In genomic region chr17:79842656-79843474, GRCh38 we compare ENCODE assay signal across 8 cellular contexts. TPM values are rescaled to one million over a fixed set of nuclear protein-coding genes. Genes with fewer than 3 reads are reported as not detected.
A peak's percentile ranks its signal among the peaks of the same experiment; 100 is the strongest.
DNase-seq lines count a peak whose midpoint lies in the region; FAIRE-seq and TF ChIP-seq lines count a peak whose summit lies in the region.

No MANE protein-coding gene starts in this region.

- peak overlapping the region; percentile 65 for H3K4me2 ChIP-seq in keratinocyte (ENCODE audit: control insufficient read depth, extremely low read depth, insufficient read depth, low read depth, low read length)

- no peak overlapping the region for H3K27ac Mint-ChIP-seq in activated CD4-positive, alpha-beta memory T cell treated with anti-CD3 and anti-CD28 coated beads, Interleukin-2, amount 10 ng/mL, durations not matched to agents 7 days and 5 days

- H3K4me1 ChIP-seq in keratinocyte (ENCODE audit: control insufficient read depth, extremely low read depth, insufficient read depth, low read length), result peaks cover 23% of the 10 kb centered on the region
- H3K4me1 ChIP-seq in tibial nerve, result peaks cover 0 to 70% (median 40%) of the 10 kb centered on the region in 4 donors

- no peaks in the 10 kb centered on the region for H3K9me1 ChIP-seq in keratinocyte (ENCODE audit: control insufficient read depth, extremely low read depth, insufficient read depth, low read length)

- TF ChIP-seq POLR2A in tibial nerve (IDR thresholded peaks at IDR 0.05), result no peak

- no peaks in the 10 kb centered on the region for H3K9me3 Mint-ChIP-seq in activated CD4-positive, alpha-beta memory T cell treated with anti-CD3 and anti-CD28 coated beads, Interleukin-2, amount 10 ng/mL, durations not matched to agents 7 days and 5 days

- FAIRE-seq in keratinocyte (lab: Jason Lieb, UNC), result no peak

- H3K9me3 ChIP-seq in keratinocyte (ENCODE audit: control insufficient read depth, low read depth, low read length), result no peaks in the 10 kb centered on the region
- no peaks in the 10 kb centered on the region for H3K9me3 ChIP-seq in tibial nerve

- CTCF ChIA-PET in activated CD4-positive, alpha-beta memory T cell treated with anti-CD3 and anti-CD28 coated beads, Interleukin-2, amount 10 ng/mL, durations not matched to agents 7 days and 5 days (lab: Charles Lee), result no interaction called here

- peak overlapping the region; percentile 30 for H2AFZ ChIP-seq in keratinocyte (ENCODE audit: control insufficient read depth, low read length)

- H3K9ac ChIP-seq in keratinocyte (ENCODE audit: control insufficient read depth, extremely low read depth, insufficient read depth, low read length), result no peak overlapping the region

- H3K27me3 Mint-ChIP-seq in activated CD4-positive, alpha-beta memory T cell treated with anti-CD3 and anti-CD28 coated beads, Interleukin-2, amount 10 ng/mL, durations not matched to agents 7 days and 5 days, result peaks cover 50% of the 10 kb centered on the region

- peaks cover 6% of the 10 kb centered on the region for H3K36me3 Mint-ChIP-seq in activated CD4-positive, alpha-beta memory T cell treated with anti-CD3 and anti-CD28 coated beads, Interleukin-2, amount 10 ng/mL, durations not matched to agents 7 days and 5 days (ENCODE audit: low read depth)

- H3K36me3 ChIP-seq in keratinocyte (ENCODE audit: control insufficient read depth in 2 of 2, extremely low read depth in 1 of 2, insufficient read depth in 2 of 2, low read length in 2 of 2), result no peaks in the 10 kb centered on the region
- H3K36me3 ChIP-seq in tibial nerve, result no peaks in the 10 kb centered on the region

- dilution Hi-C loops in keratinocyte (cut with MboI; ENCODE audit: extremely low pct_ligation_motif_present, low sequenced_read_pairs), result no loop called here

- H3K27me3 ChIP-seq in keratinocyte (ENCODE audit: control insufficient read depth, extremely low read depth, insufficient read depth, low read length) (peaks cover 46% of the 10 kb centered on the region), tibial nerve (peaks cover 4 to 42% of the 10 kb centered on the region in 2 donors)

- H3K4me3 Mint-ChIP-seq in activated CD4-positive, alpha-beta memory T cell treated with anti-CD3 and anti-CD28 coated beads, Interleukin-2, amount 10 ng/mL, durations not matched to agents 7 days and 5 days, result peak overlapping the region; percentile 10

- H3K4me3 ChIP-seq in keratinocyte (ENCODE audit: control insufficient read depth in 2 of 3, extremely low read depth in 1 of 3, insufficient read depth in 2 of 3, low read depth in 1 of 3, low read length in 3 of 3) (peak overlapping the region; percentile 13 to 61 (median 33)), tibial nerve (peak overlapping the region; percentile 39 to 63 (median 58))

- H3K27ac ChIP-seq in keratinocyte (ENCODE audit: control insufficient read depth, insufficient read depth, low read length), result no peak overlapping the region
- peak overlapping the region in 1 of 4 donors; percentile 75 for H3K27ac ChIP-seq in tibial nerve

- peaks cover 3% of the 10 kb centered on the region for H3K79me2 ChIP-seq in keratinocyte (ENCODE audit: control insufficient read depth, insufficient read depth, low read length)

- no peak for TF ChIP-seq CTCF in keratinocyte (optimal IDR thresholded peaks at IDR 0.05 in 1 of 3, IDR thresholded peaks at IDR 0.05 in 1 of 3, conservative IDR thresholded peaks at IDR 0.05 in 1 of 3; ENCODE audit: extremely low read depth in 1 of 3, insufficient read depth in 2 of 3, low read length in 3 of 3)
- TF ChIP-seq CTCF in tibial nerve (IDR thresholded peaks at IDR 0.05), result peak in 3 of 5 experiments; percentile 23 to 31 (median 24)

- no peaks in the 10 kb centered on the region for H4K20me1 ChIP-seq in keratinocyte (ENCODE audit: control insufficient read depth, extremely low read depth, insufficient read depth, low read length)

- H3K4me1 Mint-ChIP-seq in activated CD4-positive, alpha-beta memory T cell treated with anti-CD3 and anti-CD28 coated beads, Interleukin-2, amount 10 ng/mL, durations not matched to agents 7 days and 5 days, result peaks cover 27% of the 10 kb centered on the region

- 3 to 7% methylated on average over 31 to 47 of the region's 66 CpGs for WGBS in tibial nerve, 2 donors

- TF ChIP-seq EP300 in tibial nerve (IDR thresholded peaks at IDR 0.05), result no peak

- DNase-seq in activated T-cell treated with anti-CD3 and anti-CD28 coated beads, Interleukin-2, amount 50 U/mL, for 1 hour, result peak; percentile 55
- DNase-seq in activated T-cell treated with anti-CD3 and anti-CD28 coated beads for 4 hours (no peak), keratinocyte (ENCODE audit: low read depth, low spot score) (no peak), tibial nerve (ENCODE audit: low spot score in 2 of 2) (no peak), NCI-H128 (lab: John Stamatoyannopoulos, UW; ENCODE audit: unreplicated experiment) (no peak), amygdala (lab: John Stamatoyannopoulos, UW) (no peak), islet precursor cell (no peak)
- no peak for DNase-seq in activated CD4-positive, alpha-beta memory T cell treated with anti-CD3 and anti-CD28 coated beads, Interleukin-2, amount 10 ng/mL, durations not matched to agents 7 days and 5 days

- POLR2A ChIA-PET in activated CD4-positive, alpha-beta memory T cell treated with anti-CD3 and anti-CD28 coated beads, Interleukin-2, amount 10 ng/mL, durations not matched to agents 7 days and 5 days (lab: Charles Lee), result interaction anchor here (1.4 to 5.1 kb wide), 3 partner anchors 8 to 45 kb away, joined by 4 to 58 read pairs (median 52); partner anchors contain the start of gene CBX8

RNA-seq across cellular contexts. Expression of gene CBX4, which starts 3.6 kb away (rescaled TPM):
- 10 to 100 TPM; 34.4 to 36.5 TPM for total RNA-seq in activated CD4-positive, alpha-beta memory T cell treated with anti-CD3 and anti-CD28 coated beads, Interleukin-2, amount 10 ng/mL, durations not matched to agents 7 days and 5 days
- polyA plus RNA-seq in keratinocyte, result 5.4 to 11.0 TPM (median 7.0 TPM) in 3 replicates
- polyA plus RNA-seq in keratinocyte (2011; ENCODE audit: low read depth), result 26.5 TPM
- 3.5 and 6.7 TPM in 2 replicates for polyA plus RNA-seq in keratinocyte (2011; cell fraction: cytosol; rRNA removed)
- 9.5 and 9.7 TPM in 2 replicates for polyA plus RNA-seq in keratinocyte (2011; cell fraction: nucleus; rRNA removed)
- polyA plus RNA-seq in keratinocyte (2012; ENCODE audit: low replicate concordance), result 8.2 and 21.9 TPM in 2 replicates
- 1.8 to 6.5 TPM (median 2.7 TPM) in 3 replicates for polyA minus RNA-seq in keratinocyte
- 17.5 TPM for polyA minus RNA-seq in keratinocyte (2011; cell fraction: cytosol; rRNA and poly(A)+ RNA removed)
- 12.8 and 12.9 TPM in 2 replicates for polyA minus RNA-seq in keratinocyte (2011; cell fraction: nucleus; rRNA and poly(A)+ RNA removed)
- 10 to 100 TPM; 11.6 to 15.3 (median 14.4) TPM for total RNA-seq in tibial nerve

RNA-seq across cellular contexts. Expression of gene CBX8, which starts 46.0 kb away (rescaled TPM):
- 1 to 10 TPM; 5.7 to 6.7 TPM for total RNA-seq in activated CD4-positive, alpha-beta memory T cell treated with anti-CD3 and anti-CD28 coated beads, Interleukin-2, amount 10 ng/mL, durations not matched to agents 7 days and 5 days
- 0.22 to 0.49 TPM (median 0.24 TPM) in 3 replicates for polyA plus RNA-seq in keratinocyte
- 0.31 TPM for polyA plus RNA-seq in keratinocyte (2011; ENCODE audit: low read depth)
- 0.29 and 0.86 TPM in 2 replicates for polyA plus RNA-seq in keratinocyte (2011; cell fraction: cytosol; rRNA removed)
- polyA plus RNA-seq in keratinocyte (2011; cell fraction: nucleus; rRNA removed), result 0.67 and 1.5 TPM in 2 replicates
- polyA plus RNA-seq in keratinocyte (2012; ENCODE audit: low replicate concordance), result 2.2 and 2.8 TPM in 2 replicates
- 0.13 to 0.38 TPM (median 0.36 TPM) in 3 replicates for polyA minus RNA-seq in keratinocyte
- not detected for polyA minus RNA-seq in keratinocyte (2011; cell fraction: cytosol; rRNA and poly(A)+ RNA removed)
- 0.53 and 1.9 TPM in 2 replicates for polyA minus RNA-seq in keratinocyte (2011; cell fraction: nucleus; rRNA and poly(A)+ RNA removed)
- 1 to 10 TPM in 1 of 4 donors, under 1 TPM in 2, not detected in 1; 0.84 to 4.2 (median 0.87) TPM for total RNA-seq in tibial nerve

Comparison
In these comparisons a context has a peak if more than half of its experiments do, and no peak if none do; other contexts are left out.
1. CTCF ChIP-seq: peak in tibial nerve (3 of 5); none in keratinocyte (0 of 3).